ENCODE assay signal across 24 cellular contexts in the genomic region with DNA sequence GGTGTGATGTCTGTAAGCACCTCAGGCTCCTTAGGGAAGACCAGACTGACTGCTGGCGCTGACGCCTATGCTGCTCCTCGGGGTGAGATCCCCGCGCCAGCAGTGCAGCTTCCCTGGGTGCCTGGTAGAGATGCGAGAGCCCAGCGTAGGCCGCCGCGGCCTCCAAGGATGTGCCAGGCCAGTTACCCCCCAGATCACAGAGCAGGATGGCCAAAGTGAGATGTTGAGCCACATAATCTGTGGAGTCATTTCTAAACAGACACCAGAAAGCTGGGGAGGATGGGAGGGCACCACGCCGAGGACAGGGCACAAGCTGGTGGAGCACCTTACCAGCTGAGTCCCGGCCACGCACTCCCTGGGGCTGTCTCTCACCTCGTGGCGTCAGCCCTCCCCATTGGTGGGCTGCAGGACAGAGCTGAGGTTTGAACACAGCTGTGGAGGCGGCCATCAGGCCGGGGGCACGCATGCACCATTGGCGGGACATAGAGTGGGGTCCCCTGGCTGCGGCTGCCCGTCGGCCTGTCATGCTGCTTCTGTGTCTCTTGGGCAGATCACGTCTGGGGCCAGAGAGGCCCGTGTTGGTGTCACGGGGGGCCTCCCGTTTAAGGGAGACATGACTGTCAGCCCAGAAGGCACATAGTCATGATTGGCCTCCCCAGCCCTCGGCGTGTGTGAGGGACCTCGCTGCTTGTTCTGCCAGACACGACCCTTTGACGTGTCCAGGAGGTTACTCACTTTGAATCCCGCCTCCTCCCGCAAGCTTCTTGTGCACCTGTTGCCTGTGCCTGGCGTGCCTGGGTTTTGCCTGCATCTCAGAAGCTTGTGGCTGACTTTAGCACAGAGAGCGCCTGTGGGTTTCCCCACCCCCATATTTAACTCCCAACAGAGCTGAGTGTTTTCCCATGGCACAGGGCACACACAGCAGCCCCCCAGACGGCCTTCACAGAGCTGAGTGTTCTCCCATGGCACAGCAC. TPM values are rescaled to one million over a fixed set of nuclear protein-coding genes. Genes with fewer than 3 reads are reported as not detected.
A peak's percentile ranks its signal among the peaks of the same experiment; 100 is the strongest.
DNase-seq lines count a peak whose midpoint lies in the region; ATAC-seq, FAIRE-seq and TF ChIP-seq lines count a peak whose summit lies in the region.
"Had no signal": no experiment of that assay in that cellular context is flagged by ENCODE, and none has a peak within 500 bp of the region (broad histone marks: within the 10 kb centered on the region; RNA-seq: fewer than 3 reads in every experiment).

No MANE protein-coding gene starts in this region.

- H4K8ac ChIP-seq in neuronal stem cell (ENCODE audit: low read depth, low read length): no peak overlapping the region

- H3K27ac ChIP-seq in HepG2 (ENCODE audit: extremely low read length, insufficient read depth, low read length) (no peak overlapping the region), right lobe of liver (no peak overlapping the region), neuronal stem cell (replicated peaks; ENCODE audit: low read length) (no peak overlapping the region)

- DNase-seq in HepG2 (ENCODE audit: low spot score) (no peak), right lobe of liver (no peak), endothelial cell (ENCODE audit: low spot score) (no peak), neuronal stem cell (ENCODE audit: low spot score) (no peak), dedifferentiated amniotic fluid mesenchymal stem cell (ENCODE audit: extremely low spot score) (no peak), OCI-M2 (lab: John Stamatoyannopoulos, UW; ENCODE audit: unreplicated experiment) (no peak), NCI-H526 treated with DMSO at 0.1 percent for 48 hours (lab: John Stamatoyannopoulos, UW) (no peak)
- DNase-seq: Caco-2; CD4-positive, alpha-beta memory T cell; GDM1; HCEC 1CT; NCI-H1048; NCI-H1417; NCI-H1694; NCI-H2029 treated with DMSO at 0.1 percent for 48 hours; NCI-H446 treated with DMSO at 0.1 percent for 48 hours; NCI-H526; RPMI8226; SHP77 had no signal

- H2BK12ac ChIP-seq in neuronal stem cell (ENCODE audit: low read length): no peak overlapping the region

- no peak overlapping the region for H3K18ac ChIP-seq in neuronal stem cell (ENCODE audit: low read length)

- peak overlapping the region; percentile 61 for H3K4me3 Mint-ChIP-seq in endothelial cell (ENCODE audit: unreplicated experiment)
- H3K4me3 Mint-ChIP-seq: CD4-positive, alpha-beta memory T cell; GM23338 had no signal

- H3K4me1 ChIP-seq in HepG2 (ENCODE audit: insufficient read depth, low read length): peaks cover 11% of the 10 kb centered on the region
- H3K4me1 ChIP-seq in right lobe of liver: no peaks in the 10 kb centered on the region
- H3K4me1 ChIP-seq in neuronal stem cell (ENCODE audit: control insufficient read depth in 2 of 2, insufficient read depth in 1 of 2, low read depth in 1 of 2, low read length in 2 of 2): no peaks in the 10 kb centered on the region
- H3K4me1 ChIP-seq: Caco-2 had no signal

- no peaks in the 10 kb centered on the region for H3K9me3 Mint-ChIP-seq in endothelial cell (ENCODE audit: unreplicated experiment)
- H3K9me3 Mint-ChIP-seq: CD4-positive, alpha-beta memory T cell; GM23338 had no signal

- H2AK5ac ChIP-seq in neuronal stem cell (ENCODE audit: low read depth, low read length): no peak overlapping the region

- FAIRE-seq in HepG2 (lab: Jason Lieb, UNC): no peak
- FAIRE-seq: A204.1, GM12878 had no signal

- no peak for TF ChIP-seq POLR2A in HepG2 (IDR thresholded peaks at IDR 0.05; ENCODE audit: insufficient read depth in 1 of 2, low read depth in 2 of 2, low read length in 2 of 2)
- no peak for TF ChIP-seq POLR2A in right lobe of liver (IDR thresholded peaks at IDR 0.05)

- no peak overlapping the region for H3K4ac ChIP-seq in neuronal stem cell (ENCODE audit: low read length)

- H3K36me3 Mint-ChIP-seq in endothelial cell (ENCODE audit: low read depth, unreplicated experiment): peaks cover 32% of the 10 kb centered on the region

- 96% methylated on average over 17 of the region's 37 CpGs for WGBS in HepG2 (ENCODE audit: low lambda C conversion rate)
- 50% methylated on average over 2 of the region's 37 CpGs for WGBS in right lobe of liver (ENCODE audit: insufficient coverage, low coverage, low lambda C conversion rate, missing lambda C conversion rate)
- WGBS in neuronal stem cell (ENCODE audit: extremely low coverage in 2 of 2, insufficient read length in 2 of 2, insufficient replicate concordance in 1 of 2), 2 donors: no CpG with 5 or more reads among the region's 37 CpGs

- no TSS peak for BruUV-seq in HepG2 (replicated peaks; lab: Mats Ljungman, UMichigan)

- no peaks in the 10 kb centered on the region for H3K9me3 ChIP-seq in HepG2 (ENCODE audit: low read length)
- H3K9me3 ChIP-seq in right lobe of liver: no peaks in the 10 kb centered on the region
- H3K9me3 ChIP-seq in neuronal stem cell (replicated peaks in 1 of 2; ENCODE audit: control insufficient read depth in 2 of 2, insufficient read depth in 1 of 2, low read depth in 1 of 2, low read length in 2 of 2): peaks cover 0 to 2% of the 10 kb centered on the region in 2 donors
- H3K9me3 ChIP-seq: Caco-2 had no signal

- H3K79me1 ChIP-seq in neuronal stem cell (ENCODE audit: low read depth, low read length): peaks cover 8% of the 10 kb centered on the region

- H2AFZ ChIP-seq in HepG2 (ENCODE audit: low read length) (no peak overlapping the region), neuronal stem cell (ENCODE audit: low read length) (no peak overlapping the region)
- H2AFZ ChIP-seq: GM23338 had no signal

- H2BK120ac ChIP-seq in neuronal stem cell (ENCODE audit: low read depth, low read length): no peak overlapping the region

- intact Hi-C loops in HepG2 (cut with micrococcal nuclease; ENCODE audit: unreplicated experiment): no loop called here
- intact Hi-C loops in right lobe of liver (cut with DNase I): no loop called here

- H3K9ac ChIP-seq in HepG2 (ENCODE audit: insufficient read depth, low read depth, low read length): no peak overlapping the region
- H3K9ac ChIP-seq in neuronal stem cell (ENCODE audit: low read depth, low read length, poor library complexity): peak overlapping the region; percentile 72

- no peak for TF ChIP-seq RAD21 in HepG2 (CRISPR knock-in tag; IDR thresholded peaks at IDR 0.05)

- TF ChIP-seq EP300 in HepG2 (IDR thresholded peaks at IDR 0.05; ENCODE audit: low read depth in 2 of 2, low read length in 2 of 2) (no peak), HepG2 (CRISPR knock-in tag; IDR thresholded peaks at IDR 0.05; ENCODE audit: borderline replicate concordance) (no peak)

- peaks cover 31 to 59% of the 10 kb centered on the region in 2 experiments; a peak in 4 of 5 replicates for H3K36me3 ChIP-seq in HepG2 (replicated peaks in 1 of 2; ENCODE audit: control insufficient read depth in 1 of 2, insufficient read depth in 2 of 2, low read length in 2 of 2)
- H3K36me3 ChIP-seq in right lobe of liver: peaks cover 0 to 24% (median 4%) of the 10 kb centered on the region in 4 donors
- peaks cover 35 to 72% of the 10 kb centered on the region in 2 donors for H3K36me3 ChIP-seq in neuronal stem cell (replicated peaks in 1 of 2; ENCODE audit: control insufficient read depth in 2 of 2, insufficient read depth in 2 of 2, low read length in 2 of 2)

- ATAC-seq in HepG2 (no peak), right lobe of liver (no peak)
- ATAC-seq: GM12878, GM23338 had no signal

- peak overlapping the region; percentile 65 for H3K23ac ChIP-seq in neuronal stem cell (ENCODE audit: low read depth, low read length, poor library complexity)

- H3K27me3 Mint-ChIP-seq in endothelial cell (ENCODE audit: unreplicated experiment): peaks cover 1% of the 10 kb centered on the region
- H3K27me3 Mint-ChIP-seq: CD4-positive, alpha-beta memory T cell; IgD-negative memory B cell had no signal

- H3K27me3 ChIP-seq in HepG2 (ENCODE audit: control insufficient read depth in 1 of 2, insufficient read depth in 2 of 2, low read length in 2 of 2) (no peaks in the 10 kb centered on the region; a peak in 1 of 5 replicates), right lobe of liver (no peaks in the 10 kb centered on the region), neuronal stem cell (ENCODE audit: control insufficient read depth in 3 of 3, insufficient read depth in 3 of 3, low read depth in 1 of 3, low read length in 3 of 3) (no peaks in the 10 kb centered on the region)
- H3K27me3 ChIP-seq: BLaER1 treated with 17β-estradiol and CSF1 and Interleukin-3, amounts not matched to agents 10 nM and 100 nM had no signal

- H4K91ac ChIP-seq in neuronal stem cell (ENCODE audit: low read depth, low read length, poor library complexity): no peak overlapping the region

- H3K27ac Mint-ChIP-seq in endothelial cell (ENCODE audit: unreplicated experiment): no peak overlapping the region

- H2BK15ac ChIP-seq in neuronal stem cell (ENCODE audit: low read length): no peak overlapping the region

- H4K20me1 ChIP-seq in HepG2 (ENCODE audit: insufficient read depth, low read length): peaks cover 10% of the 10 kb centered on the region

- TF ChIP-seq CTCF in HepG2 (CRISPR knock-in tag; IDR thresholded peaks at IDR 0.05) (no peak), right lobe of liver (IDR thresholded peaks at IDR 0.05) (no peak), endothelial cell (IDR thresholded peaks at IDR 0.05; ENCODE audit: unreplicated experiment) (no peak)

- CTCF ChIA-PET in HepG2 (lab: Yijun Ruan, JAX; ENCODE audit: low intra/inter-chr PET ratio, low total read pairs): no interaction called here

- peak overlapping the region; percentile 47 for H3K14ac ChIP-seq in neuronal stem cell (ENCODE audit: low read length)

- no peak overlapping the region for H2BK5ac ChIP-seq in neuronal stem cell (ENCODE audit: low read length)

- H3K4me3 ChIP-seq in HepG2 (replicated peaks in 1 of 3; ENCODE audit: insufficient read depth in 1 of 3, low read depth in 2 of 3, low read length in 3 of 3) (no peak overlapping the region), right lobe of liver (no peak overlapping the region), neuronal stem cell (ENCODE audit: low read length in 2 of 2) (peak overlapping the region in 1 of 2 donors; percentile 29)
- H3K4me3 ChIP-seq: BLaER1 treated with 17β-estradiol and CSF1 and Interleukin-3, amounts not matched to agents 10 nM and 100 nM; GM12878; GM23338 had no signal

- peaks cover 6% of the 10 kb centered on the region for H3K79me2 ChIP-seq in HepG2 (ENCODE audit: insufficient read depth, low read length)

- POLR2A ChIA-PET in HepG2 (lab: Yijun Ruan, JAX): no interaction called here

- peaks cover 5% of the 10 kb centered on the region for H3K4me1 Mint-ChIP-seq in endothelial cell (ENCODE audit: unreplicated experiment)
- H3K4me1 Mint-ChIP-seq: GM23338 had no signal

- in situ Hi-C loops in HepG2 (cut with HindIII; ENCODE audit: extremely low pct_ligation_motif_present, low pct_unique_long_range_greater_than_20kb): no loop called here

- H3K4me2 ChIP-seq in HepG2 (ENCODE audit: low read depth, low read length): no peak overlapping the region
- no peak overlapping the region for H3K4me2 ChIP-seq in neuronal stem cell (ENCODE audit: insufficient read depth, low read length, poor library complexity, severe bottlenecking)
- H3K4me2 ChIP-seq: BLaER1 treated with 17β-estradiol and CSF1 and Interleukin-3, amounts not matched to agents 10 nM and 100 nM; GM23338 had no signal

RNA-seq across cellular contexts. Expression of gene MAPK8IP3, which starts 21.9 kb away (rescaled TPM):
- 3.6 and 25.1 TPM in 2 replicates for total RNA-seq in HepG2 (2016; rRNA removed; fragmentation: Illumina TruSeq; extraction: Trizol)
- 9.0 and 11.0 TPM in 2 replicates for total RNA-seq in HepG2 (2016; cell fraction: cytosol; rRNA removed; fragmentation: Illumina TruSeq; extraction: Trizol; ENCODE audit: low read depth)
- 3.3 and 29.8 TPM in 2 replicates for total RNA-seq in HepG2 (2016; cell fraction: insoluble cytoplasmic fraction; rRNA removed; fragmentation: Illumina TruSeq; extraction: Trizol)
- total RNA-seq in HepG2 (2016; cell fraction: membrane; rRNA removed; fragmentation: Illumina TruSeq; extraction: Trizol): 3.8 and 4.5 TPM in 2 replicates
- total RNA-seq in HepG2 (2016; cell fraction: nucleus; rRNA removed; fragmentation: Illumina TruSeq; extraction: Trizol): 45.6 and 52.7 TPM in 2 replicates
- 41.7 and 65.8 TPM in 2 replicates for polyA plus RNA-seq in HepG2 (2011; rRNA removed)
- 5.6 and 10.1 TPM in 2 replicates for polyA plus RNA-seq in HepG2 (2011; cell fraction: cytosol; rRNA removed)
- polyA plus RNA-seq in HepG2 (2011; cell fraction: nucleus; rRNA removed): 653 and 865 TPM in 2 replicates
- 43.5 and 49.9 TPM in 2 replicates for polyA plus RNA-seq in HepG2 (2012)
- 0.76 and 0.97 TPM in 2 replicates for polyA plus RNA-seq in HepG2 (2016; cell fraction: cytosol; fragmentation: Illumina TruSeq; extraction: Trizol; ENCODE audit: low read depth)
- 3.3 and 4.5 TPM in 2 replicates for polyA plus RNA-seq in HepG2 (2016; cell fraction: insoluble cytoplasmic fraction; fragmentation: Illumina TruSeq; extraction: Trizol; ENCODE audit: low read depth)
- 1.8 and 2.1 TPM in 2 replicates for polyA plus RNA-seq in HepG2 (2016; cell fraction: membrane; fragmentation: Illumina TruSeq; extraction: Trizol; ENCODE audit: low read depth)
- 244 and 279 TPM in 2 replicates for polyA plus RNA-seq in HepG2 (2016; cell fraction: nucleus; fragmentation: Illumina TruSeq; extraction: Trizol; ENCODE audit: insufficient read depth, low read depth)
- 15.0 and 33.9 TPM in 2 replicates for polyA minus RNA-seq in HepG2 (2011; rRNA and poly(A)+ RNA removed; ENCODE audit: low replicate concordance)
- polyA minus RNA-seq in HepG2 (2011; cell fraction: cytosol; rRNA and poly(A)+ RNA removed): 4.7 and 4.8 TPM in 2 replicates
- 92.2 and 93.0 TPM in 2 replicates for polyA minus RNA-seq in HepG2 (2011; cell fraction: nucleus; rRNA and poly(A)+ RNA removed)
- 10 to 100 TPM in 5 of 6 experiments, 1 to 10 TPM in 1; 8.7 to 37.3 (median 23.0) TPM for total RNA-seq in right lobe of liver
- total RNA-seq in endothelial cell (ENCODE audit: unreplicated experiment): 147 TPM
- 35.9 TPM for polyA plus RNA-seq in neuronal stem cell (2013, experiment 1 of 2)
- polyA plus RNA-seq in neuronal stem cell (2013, experiment 2 of 2): 36.6 TPM

RNA-seq across cellular contexts. Expression of gene NME3, which starts 43.4 kb away (rescaled TPM):
- total RNA-seq in HepG2 (2016; rRNA removed; fragmentation: Illumina TruSeq; extraction: Trizol) (4.9 and 15.9 TPM in 2 replicates), right lobe of liver (10 to 100 TPM; 17.9 to 36.1 (median 23.2) TPM), endothelial cell (ENCODE audit: unreplicated experiment) (33.3 TPM)
- 27.7 and 30.7 TPM in 2 replicates for total RNA-seq in HepG2 (2016; cell fraction: cytosol; rRNA removed; fragmentation: Illumina TruSeq; extraction: Trizol; ENCODE audit: low read depth)
- 6.6 and 17.1 TPM in 2 replicates for total RNA-seq in HepG2 (2016; cell fraction: insoluble cytoplasmic fraction; rRNA removed; fragmentation: Illumina TruSeq; extraction: Trizol)
- total RNA-seq in HepG2 (2016; cell fraction: membrane; rRNA removed; fragmentation: Illumina TruSeq; extraction: Trizol): 19.1 and 22.3 TPM in 2 replicates
- total RNA-seq in HepG2 (2016; cell fraction: nucleus; rRNA removed; fragmentation: Illumina TruSeq; extraction: Trizol): 17.5 and 23.3 TPM in 2 replicates
- polyA plus RNA-seq in HepG2 (2011; rRNA removed): 10.4 and 13.9 TPM in 2 replicates
- 7.3 and 17.7 TPM in 2 replicates for polyA plus RNA-seq in HepG2 (2011; cell fraction: cytosol; rRNA removed)
- polyA plus RNA-seq in HepG2 (2011; cell fraction: nucleus; rRNA removed): 96.4 and 121 TPM in 2 replicates
- polyA plus RNA-seq in HepG2 (2012): 5.5 and 9.1 TPM in 2 replicates
- 21.1 and 24.5 TPM in 2 replicates for polyA plus RNA-seq in HepG2 (2016; cell fraction: cytosol; fragmentation: Illumina TruSeq; extraction: Trizol; ENCODE audit: low read depth)
- polyA plus RNA-seq in HepG2 (2016; cell fraction: insoluble cytoplasmic fraction; fragmentation: Illumina TruSeq; extraction: Trizol; ENCODE audit: low read depth): 5.3 and 5.8 TPM in 2 replicates
- 12.6 and 13.9 TPM in 2 replicates for polyA plus RNA-seq in HepG2 (2016; cell fraction: membrane; fragmentation: Illumina TruSeq; extraction: Trizol; ENCODE audit: low read depth)
- 35.8 and 39.3 TPM in 2 replicates for polyA plus RNA-seq in HepG2 (2016; cell fraction: nucleus; fragmentation: Illumina TruSeq; extraction: Trizol; ENCODE audit: insufficient read depth, low read depth)
- 2.3 and 4.2 TPM in 2 replicates for polyA minus RNA-seq in HepG2 (2011; rRNA and poly(A)+ RNA removed; ENCODE audit: low replicate concordance)
- polyA minus RNA-seq in HepG2 (2011; cell fraction: cytosol; rRNA and poly(A)+ RNA removed): 2.1 and 3.5 TPM in 2 replicates
- 8.4 and 9.0 TPM in 2 replicates for polyA minus RNA-seq in HepG2 (2011; cell fraction: nucleus; rRNA and poly(A)+ RNA removed)
- polyA plus RNA-seq in neuronal stem cell (2013, experiment 1 of 2): 38.5 TPM
- 35.4 TPM for polyA plus RNA-seq in neuronal stem cell (2013, experiment 2 of 2)

RNA-seq across cellular contexts. Expression of gene EME2, which starts 44.7 kb away (rescaled TPM):
- total RNA-seq in HepG2 (2016; rRNA removed; fragmentation: Illumina TruSeq; extraction: Trizol) (1.7 and 7.6 TPM in 2 replicates), right lobe of liver (10 to 100 TPM in 1 of 6 experiments, 1 to 10 TPM in 5; 3.8 to 11.1 (median 5.0) TPM), endothelial cell (ENCODE audit: unreplicated experiment) (25.4 TPM)
- total RNA-seq in HepG2 (2016; cell fraction: cytosol; rRNA removed; fragmentation: Illumina TruSeq; extraction: Trizol; ENCODE audit: low read depth): 0.79 and 1.3 TPM in 2 replicates
- 1.7 and 6.0 TPM in 2 replicates for total RNA-seq in HepG2 (2016; cell fraction: insoluble cytoplasmic fraction; rRNA removed; fragmentation: Illumina TruSeq; extraction: Trizol)
- total RNA-seq in HepG2 (2016; cell fraction: membrane; rRNA removed; fragmentation: Illumina TruSeq; extraction: Trizol): 1.2 TPM in 2 replicates
- 7.8 and 8.4 TPM in 2 replicates for total RNA-seq in HepG2 (2016; cell fraction: nucleus; rRNA removed; fragmentation: Illumina TruSeq; extraction: Trizol)
- polyA plus RNA-seq in HepG2 (2011; rRNA removed): 4.4 and 6.5 TPM in 2 replicates
- 1.3 and 2.0 TPM in 2 replicates for polyA plus RNA-seq in HepG2 (2011; cell fraction: cytosol; rRNA removed)
- polyA plus RNA-seq in HepG2 (2011; cell fraction: nucleus; rRNA removed): 81.3 and 90.4 TPM in 2 replicates
- 3.4 and 4.5 TPM in 2 replicates for polyA plus RNA-seq in HepG2 (2012)
- polyA plus RNA-seq in HepG2 (2016; cell fraction: cytosol; fragmentation: Illumina TruSeq; extraction: Trizol; ENCODE audit: low read depth): 0.23 and 0.36 TPM in 2 replicates
- polyA plus RNA-seq in HepG2 (2016; cell fraction: insoluble cytoplasmic fraction; fragmentation: Illumina TruSeq; extraction: Trizol; ENCODE audit: low read depth): 1.7 and 2.2 TPM in 2 replicates
- 0.51 and 0.65 TPM in 2 replicates for polyA plus RNA-seq in HepG2 (2016; cell fraction: membrane; fragmentation: Illumina TruSeq; extraction: Trizol; ENCODE audit: low read depth)
- 31.9 and 34.1 TPM in 2 replicates for polyA plus RNA-seq in HepG2 (2016; cell fraction: nucleus; fragmentation: Illumina TruSeq; extraction: Trizol; ENCODE audit: insufficient read depth, low read depth)
- polyA minus RNA-seq in HepG2 (2011; rRNA and poly(A)+ RNA removed; ENCODE audit: low replicate concordance): 5.2 and 6.5 TPM in 2 replicates
- 0.79 and 1.3 TPM in 2 replicates for polyA minus RNA-seq in HepG2 (2011; cell fraction: cytosol; rRNA and poly(A)+ RNA removed)
- polyA minus RNA-seq in HepG2 (2011; cell fraction: nucleus; rRNA and poly(A)+ RNA removed): 17.7 and 19.7 TPM in 2 replicates
- polyA plus RNA-seq in neuronal stem cell (2013, experiment 1 of 2): 3.6 TPM
- polyA plus RNA-seq in neuronal stem cell (2013, experiment 2 of 2): 3.3 TPM

RNA-seq across cellular contexts. Expression of gene MRPS34, which starts 45.0 kb away (rescaled TPM):
- 129 and 131 TPM in 2 replicates for total RNA-seq in HepG2 (2016; rRNA removed; fragmentation: Illumina TruSeq; extraction: Trizol)
- 34.5 and 36.0 TPM in 2 replicates for total RNA-seq in HepG2 (2016; cell fraction: cytosol; rRNA removed; fragmentation: Illumina TruSeq; extraction: Trizol; ENCODE audit: low read depth)
- 130 and 146 TPM in 2 replicates for total RNA-seq in HepG2 (2016; cell fraction: insoluble cytoplasmic fraction; rRNA removed; fragmentation: Illumina TruSeq; extraction: Trizol)
- 51.5 and 64.0 TPM in 2 replicates for total RNA-seq in HepG2 (2016; cell fraction: membrane; rRNA removed; fragmentation: Illumina TruSeq; extraction: Trizol)
- 59.6 and 64.6 TPM in 2 replicates for total RNA-seq in HepG2 (2016; cell fraction: nucleus; rRNA removed; fragmentation: Illumina TruSeq; extraction: Trizol)
- 61.3 and 63.5 TPM in 2 replicates for polyA plus RNA-seq in HepG2 (2011; rRNA removed)
- 70.4 and 99.7 TPM in 2 replicates for polyA plus RNA-seq in HepG2 (2011; cell fraction: cytosol; rRNA removed)
- polyA plus RNA-seq in HepG2 (2011; cell fraction: nucleus; rRNA removed): 83.9 and 98.7 TPM in 2 replicates
- polyA plus RNA-seq in HepG2 (2012): 48.9 and 50.7 TPM in 2 replicates
- 42.4 and 48.9 TPM in 2 replicates for polyA plus RNA-seq in HepG2 (2016; cell fraction: cytosol; fragmentation: Illumina TruSeq; extraction: Trizol; ENCODE audit: low read depth)
- 212 and 241 TPM in 2 replicates for polyA plus RNA-seq in HepG2 (2016; cell fraction: insoluble cytoplasmic fraction; fragmentation: Illumina TruSeq; extraction: Trizol; ENCODE audit: low read depth)
- 59.9 and 71.5 TPM in 2 replicates for polyA plus RNA-seq in HepG2 (2016; cell fraction: membrane; fragmentation: Illumina TruSeq; extraction: Trizol; ENCODE audit: low read depth)
- polyA plus RNA-seq in HepG2 (2016; cell fraction: nucleus; fragmentation: Illumina TruSeq; extraction: Trizol; ENCODE audit: insufficient read depth, low read depth): 154 and 163 TPM in 2 replicates
- 27.6 and 50.7 TPM in 2 replicates for polyA minus RNA-seq in HepG2 (2011; rRNA and poly(A)+ RNA removed; ENCODE audit: low replicate concordance)
- 25.2 and 30.8 TPM in 2 replicates for polyA minus RNA-seq in HepG2 (2011; cell fraction: cytosol; rRNA and poly(A)+ RNA removed)
- 21.9 and 29.5 TPM in 2 replicates for polyA minus RNA-seq in HepG2 (2011; cell fraction: nucleus; rRNA and poly(A)+ RNA removed)
- 10 to 100 TPM; 42.5 to 90.5 (median 52.9) TPM for total RNA-seq in right lobe of liver
- 62.7 TPM for total RNA-seq in endothelial cell (ENCODE audit: unreplicated experiment)
- 108 TPM for polyA plus RNA-seq in neuronal stem cell (2013, experiment 1 of 2)
- polyA plus RNA-seq in neuronal stem cell (2013, experiment 2 of 2): 110 TPM

RNA-seq across cellular contexts. Expression of gene JPT2, which starts 49.9 kb away (rescaled TPM):
- total RNA-seq in HepG2 (2016; rRNA removed; fragmentation: Illumina TruSeq; extraction: Trizol) (89.4 and 127 TPM in 2 replicates), right lobe of liver (10 to 100 TPM; 31.0 to 47.7 (median 38.7) TPM), endothelial cell (ENCODE audit: unreplicated experiment) (180 TPM)
- 11.5 and 13.4 TPM in 2 replicates for total RNA-seq in HepG2 (2016; cell fraction: cytosol; rRNA removed; fragmentation: Illumina TruSeq; extraction: Trizol; ENCODE audit: low read depth)
- total RNA-seq in HepG2 (2016; cell fraction: insoluble cytoplasmic fraction; rRNA removed; fragmentation: Illumina TruSeq; extraction: Trizol): 91.5 and 117 TPM in 2 replicates
- total RNA-seq in HepG2 (2016; cell fraction: membrane; rRNA removed; fragmentation: Illumina TruSeq; extraction: Trizol): 52.3 and 54.3 TPM in 2 replicates
- total RNA-seq in HepG2 (2016; cell fraction: nucleus; rRNA removed; fragmentation: Illumina TruSeq; extraction: Trizol): 37.4 and 43.4 TPM in 2 replicates
- polyA plus RNA-seq in HepG2 (2011; rRNA removed): 52.5 and 53.5 TPM in 2 replicates
- 36.8 and 43.8 TPM in 2 replicates for polyA plus RNA-seq in HepG2 (2011; cell fraction: cytosol; rRNA removed)
- 36.7 and 43.7 TPM in 2 replicates for polyA plus RNA-seq in HepG2 (2011; cell fraction: nucleus; rRNA removed)
- 50.1 and 68.5 TPM in 2 replicates for polyA plus RNA-seq in HepG2 (2012)
- 14.3 TPM in 2 replicates for polyA plus RNA-seq in HepG2 (2016; cell fraction: cytosol; fragmentation: Illumina TruSeq; extraction: Trizol; ENCODE audit: low read depth)
- polyA plus RNA-seq in HepG2 (2016; cell fraction: insoluble cytoplasmic fraction; fragmentation: Illumina TruSeq; extraction: Trizol; ENCODE audit: low read depth): 154 and 168 TPM in 2 replicates
- 39.8 and 39.9 TPM in 2 replicates for polyA plus RNA-seq in HepG2 (2016; cell fraction: membrane; fragmentation: Illumina TruSeq; extraction: Trizol; ENCODE audit: low read depth)
- 63.6 and 72.2 TPM in 2 replicates for polyA plus RNA-seq in HepG2 (2016; cell fraction: nucleus; fragmentation: Illumina TruSeq; extraction: Trizol; ENCODE audit: insufficient read depth, low read depth)
- polyA minus RNA-seq in HepG2 (2011; rRNA and poly(A)+ RNA removed; ENCODE audit: low replicate concordance): 35.4 and 60.1 TPM in 2 replicates
- polyA minus RNA-seq in HepG2 (2011; cell fraction: cytosol; rRNA and poly(A)+ RNA removed): 24.4 and 29.2 TPM in 2 replicates
- polyA minus RNA-seq in HepG2 (2011; cell fraction: nucleus; rRNA and poly(A)+ RNA removed): 24.2 and 25.5 TPM in 2 replicates
- polyA plus RNA-seq in neuronal stem cell (2013, experiment 1 of 2): 134 TPM
- polyA plus RNA-seq in neuronal stem cell (2013, experiment 2 of 2): 135 TPM
